ENCODE assay signal across 1 cellular context in genomic region chr1:205121660-205122488, GRCh38.
TF ChIP-seq lines count a peak whose summit lies in the region.

RBBP5 (minus strand) TSS chr1:205121978; CDS start chr1:205121873, 105 bp downstream.

TF ChIP-seq in HepG2, 621 proteins besides CTCF, POLR2A, EP300 and RAD21 (continued from another document):
- 0 out of 2 replicates have a peak, but pooled peaks have one; percentile 16 for TF ChIP-seq SKIL (CRISPR knock-in tag; IDR thresholded peaks at IDR 0.05; ENCODE audit: borderline replicate concordance)
- TF ChIP-seq ZNF256 (CRISPR knock-in tag; conservative IDR thresholded peaks at IDR 0.05) = no peak
- peak; percentile 83; the same call in 1 of the 2 replicates for TF ChIP-seq HMG20B (CRISPR knock-in tag; conservative IDR thresholded peaks at IDR 0.05)
- TF ChIP-seq ATF7-NPFF (CRISPR knock-in tag; IDR thresholded peaks at IDR 0.05; ENCODE audit: low read depth) = 0 out of 2 replicates have a peak, but pooled peaks have one; percentile 51
- no peak for TF ChIP-seq SCMH1 (CRISPR knock-in tag; IDR thresholded peaks at IDR 0.05; ENCODE audit: borderline replicate concordance)
- TF ChIP-seq ZNF777 (CRISPR knock-in tag; IDR thresholded peaks at IDR 0.05) = no peak; the same call in 1 of the 2 replicates
- TF ChIP-seq PITX1 (CRISPR knock-in tag; IDR thresholded peaks at IDR 0.05) = peak; percentile 61
- peak; percentile 97 for TF ChIP-seq ZNF574 (CRISPR knock-in tag; IDR thresholded peaks at IDR 0.05)
TF ChIP-seq in HepG2: peak in this region for 300.
